8 cellular contexts compared by ENCODE assay signal in genomic region chr12:52395761-52396434, GRCh38. TPM values are rescaled to one million over a fixed set of nuclear protein-coding genes. Genes with fewer than 3 reads are reported as not detected.
A peak's percentile ranks its signal among the peaks of the same experiment; 100 is the strongest.
DNase-seq lines count a peak whose midpoint lies in the region; TF ChIP-seq lines count a peak whose summit lies in the region.

No MANE protein-coding gene starts in this region.

- H3K18ac ChIP-seq in mesendoderm (ENCODE audit: low read length): no peak overlapping the region

- H3K36me3 ChIP-seq in WERI-Rb-1 (no peaks in the 10 kb centered on the region), mesendoderm (ENCODE audit: control insufficient read depth, insufficient read depth, low read length) (no peaks in the 10 kb centered on the region)

- no peak overlapping the region for H2BK5ac ChIP-seq in mesendoderm (ENCODE audit: low read length)

- no peaks in the 10 kb centered on the region for H3K79me1 ChIP-seq in mesendoderm (ENCODE audit: low read length)

- H4K8ac ChIP-seq in mesendoderm (ENCODE audit: low read depth, low read length): no peak overlapping the region

- H3K4me3 ChIP-seq in WERI-Rb-1 (ENCODE audit: low read depth, low read length) (no peak overlapping the region), mesendoderm (ENCODE audit: low read length) (no peak overlapping the region)

- TF ChIP-seq CTCF in WERI-Rb-1 (IDR thresholded peaks at IDR 0.05; ENCODE audit: low read depth, low read length): peak; percentile 59

- H3K27ac ChIP-seq in WERI-Rb-1: no peak overlapping the region
- H3K27ac ChIP-seq in mesendoderm (ENCODE audit: low read depth, low read length): no peak overlapping the region

- DNase-seq in DMS153 (lab: John Stamatoyannopoulos, UW) (peak; percentile 25), HT-29 (ENCODE audit: low spot score) (peak; percentile 87), WERI-Rb-1 (peak; percentile 41), mesendoderm (peak; percentile 90), G401 (ENCODE audit: low spot score) (no peak), T-helper 1 cell (no peak)
- DNase-seq in central memory CD4-positive, alpha-beta T cell: no peak
- no peak for DNase-seq in activated CD4-positive, alpha-beta T cell treated with anti-CD3 and anti-CD28 coated beads, Interleukin-2, amount 50 U/mL, for 4 hours

- in situ Hi-C loops in G401 (cut with HindIII; ENCODE audit: low sequenced_read_pairs): no loop called here

- H3K27me3 ChIP-seq in WERI-Rb-1 (ENCODE audit: insufficient read depth, low read depth, severe bottlenecking) (peaks cover 96% of the 10 kb centered on the region), mesendoderm (ENCODE audit: insufficient read depth, low read length, poor library complexity) (no peaks in the 10 kb centered on the region)

- H3K4me1 ChIP-seq in mesendoderm (ENCODE audit: control insufficient read depth, low read depth, low read length): no peaks in the 10 kb centered on the region

- H2BK120ac ChIP-seq in mesendoderm (ENCODE audit: low read depth, low read length): no peak overlapping the region

- no peaks in the 10 kb centered on the region for H3K79me2 ChIP-seq in mesendoderm (ENCODE audit: control insufficient read depth, insufficient read depth, low read length)

- H2BK15ac ChIP-seq in mesendoderm (replicated peaks; ENCODE audit: low read depth): no peak overlapping the region

- no peak overlapping the region for H4K5ac ChIP-seq in mesendoderm (ENCODE audit: low read length)

- H3K56ac ChIP-seq in mesendoderm (ENCODE audit: low read length): no peak overlapping the region

- H3K23ac ChIP-seq in mesendoderm (ENCODE audit: low read length): no peak overlapping the region

- no peaks in the 10 kb centered on the region for H3K9me3 ChIP-seq in WERI-Rb-1 (ENCODE audit: severe bottlenecking)

- no peak overlapping the region for H3K4me2 ChIP-seq in mesendoderm (ENCODE audit: low read length)

- no peak overlapping the region for H3K9ac ChIP-seq in mesendoderm (ENCODE audit: low read length)

- no peak overlapping the region for H3K4ac ChIP-seq in mesendoderm (ENCODE audit: low read depth, low read length)

- no peak overlapping the region for H2AK5ac ChIP-seq in mesendoderm (ENCODE audit: low read length)

- WGBS in mesendoderm (ENCODE audit: extremely low coverage, insufficient coverage, low lambda C conversion rate): no CpG with 5 or more reads among the region's 20 CpGs

RNA-seq across cellular contexts. Expression of gene KRT82, which starts 10.2 kb away (rescaled TPM):
- total RNA-seq in HT-29 (2014; rRNA removed; shearing (Covaris generic)): not detected in 2 replicates
- polyA plus RNA-seq in mesendoderm (2013, experiment 1 of 2): not detected
- not detected for polyA plus RNA-seq in mesendoderm (2013, experiment 2 of 2)
- total RNA-seq in G401 (2014; rRNA removed; shearing (Covaris generic)): not detected in 2 replicates

RNA-seq across cellular contexts. Expression of gene KRT84, which starts 10.4 kb away (rescaled TPM):
- total RNA-seq in HT-29 (2014; rRNA removed; shearing (Covaris generic)): not detected in 2 replicates
- polyA plus RNA-seq in mesendoderm (2013, experiment 1 of 2): not detected
- polyA plus RNA-seq in mesendoderm (2013, experiment 2 of 2): not detected
- total RNA-seq in G401 (2014; rRNA removed; shearing (Covaris generic)): not detected in 2 replicates

RNA-seq across cellular contexts. Expression of gene KRT85, which starts 28.6 kb away (rescaled TPM):
- total RNA-seq in HT-29 (2014; rRNA removed; shearing (Covaris generic)): not detected in 2 replicates
- not detected for polyA plus RNA-seq in mesendoderm (2013, experiment 1 of 2)
- polyA plus RNA-seq in mesendoderm (2013, experiment 2 of 2): not detected
- total RNA-seq in G401 (2014; rRNA removed; shearing (Covaris generic)): not detected in 2 replicates

RNA-seq across cellular contexts. Expression of gene KRT75, which starts 38.3 kb away (rescaled TPM):
- 0.08 TPM in 2 replicates for total RNA-seq in HT-29 (2014; rRNA removed; shearing (Covaris generic))
- not detected for polyA plus RNA-seq in mesendoderm (2013, experiment 1 of 2)
- not detected for polyA plus RNA-seq in mesendoderm (2013, experiment 2 of 2)
- 0.20 and 0.43 TPM in 2 replicates for total RNA-seq in G401 (2014; rRNA removed; shearing (Covaris generic))

RNA-seq across cellular contexts. Expression of gene KRT6B, which starts 56.0 kb away (rescaled TPM):
- total RNA-seq in HT-29 (2014; rRNA removed; shearing (Covaris generic)): 0.23 TPM in 1 of 2 replicates, not detected in the other
- not detected for polyA plus RNA-seq in mesendoderm (2013, experiment 1 of 2)
- polyA plus RNA-seq in mesendoderm (2013, experiment 2 of 2): not detected
- total RNA-seq in G401 (2014; rRNA removed; shearing (Covaris generic)): not detected in 2 replicates

Comparison
In these comparisons a context has a peak if more than half of its experiments do, and no peak if none do; other contexts are left out.
1. DNase-seq: peak in DMS153 (single experiment), HT-29 (single experiment), WERI-Rb-1 (single experiment) and mesendoderm (single experiment); none in G401 (single experiment), central memory CD4-positive, alpha-beta T cell (single experiment), T-helper 1 cell (0 of 5) and activated CD4-positive, alpha-beta T cell treated with anti-CD3 and anti-CD28 coated beads, Interleukin-2, amount 50 U/mL, for 4 hours (0 of 2).